ENCODE assay signal across 3 cellular contexts in the genomic region with DNA sequence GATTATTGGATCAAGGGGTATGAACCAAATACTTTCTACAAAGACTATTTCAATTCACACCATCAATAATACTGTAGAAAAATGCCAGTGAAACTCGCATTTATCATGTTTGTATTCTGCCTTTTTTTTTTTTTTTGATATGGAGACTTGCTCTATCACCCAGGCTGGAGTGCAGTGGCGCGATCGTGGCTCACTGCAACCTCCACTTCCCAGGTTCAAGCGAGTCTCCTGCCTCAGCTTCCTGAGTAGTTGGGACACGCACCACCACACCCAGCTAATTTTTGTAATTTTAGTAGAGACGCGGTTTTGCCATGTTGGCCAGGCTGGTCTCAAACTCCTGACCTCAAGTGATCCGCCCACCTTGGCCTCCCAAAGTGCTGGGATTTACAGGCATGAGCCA. TPM values are rescaled to one million over a fixed set of nuclear protein-coding genes. Genes with fewer than 3 reads are reported as not detected.
"Had no signal": no experiment of that assay in that cellular context is flagged by ENCODE, and none has a peak within 500 bp of the region (broad histone marks: within the 10 kb centered on the region; RNA-seq: fewer than 3 reads in every experiment).

No MANE protein-coding gene starts in this region.

RNA-seq across cellular contexts. Expression of a gene that starts 56.4 kb away (rescaled TPM):
- total RNA-seq: epithelial cell of proximal tubule, pulmonary artery endothelial cell had no signal
- polyA plus RNA-seq: naive thymus-derived CD4-positive, alpha-beta T cell had no signal
